25 cellular contexts compared by ENCODE assay signal in genomic region chr6:133873538-133873937, GRCh38. TPM values are rescaled to one million over a fixed set of nuclear protein-coding genes. Genes with fewer than 3 reads are reported as not detected.
DNase-seq lines count a peak whose midpoint lies in the region; ATAC-seq, FAIRE-seq and TF ChIP-seq lines count a peak whose summit lies in the region.
"Had no signal": no experiment of that assay in that cellular context is flagged by ENCODE, and none has a peak within 500 bp of the region (broad histone marks: within the 10 kb centered on the region; RNA-seq: fewer than 3 reads in every experiment).

No MANE protein-coding gene starts in this region.

- CTCF ChIA-PET in Calu3 (lab: Charles Lee): no interaction called here
- CTCF ChIA-PET in HCT116 (lab: Charles Lee): no interaction called here
- CTCF ChIA-PET in K562 (lab: Yijun Ruan, JAX; ENCODE audit: low intra/inter-chr PET ratio): no interaction called here

- no peak for TF ChIP-seq CTCF in Calu3 (IDR thresholded peaks at IDR 0.05; ENCODE audit: unreplicated experiment)
- no peak for TF ChIP-seq CTCF in HCT116 (IDR thresholded peaks at IDR 0.05 in 2 of 3, conservative IDR thresholded peaks at IDR 0.05 in 1 of 3; ENCODE audit: borderline replicate concordance in 1 of 3, insufficient read depth in 1 of 3, low read depth in 2 of 3, low read length in 2 of 3)
- TF ChIP-seq CTCF in K562 (IDR thresholded peaks at IDR 0.05 in 2 of 3, conservative IDR thresholded peaks at IDR 0.05 in 1 of 3; ENCODE audit: insufficient read depth in 2 of 3, low read depth in 1 of 3, low read length in 3 of 3): no peak

- H3K9me3 ChIP-seq in HCT116 (ENCODE audit: control insufficient read depth in 1 of 2, insufficient read depth in 1 of 2, low read depth in 1 of 2, low read length in 2 of 2) (no peaks in the 10 kb centered on the region), K562 (replicated peaks; ENCODE audit: control insufficient read depth, insufficient read depth, low read depth, low read length) (no peaks in the 10 kb centered on the region)
- H3K9me3 ChIP-seq: BE2C, BLaER1, Caco-2 had no signal

- in situ Hi-C loops in K562 (cut with MboI): no loop called here

- RAD21 ChIA-PET in HCT116 (lab: Charles Lee; ENCODE audit: low non-redundant PET in 1 of 2, low total read pairs in 2 of 2, uncharacterized antibody in 2 of 2, unreplicated experiment in 2 of 2): no interaction called here

- H3K4me1 ChIP-seq in HCT116 (ENCODE audit: control insufficient read depth in 1 of 2, insufficient read depth in 2 of 2, low read length in 2 of 2) (no peaks in the 10 kb centered on the region), K562 (replicated peaks in 1 of 2; ENCODE audit: control insufficient read depth in 2 of 2, insufficient read depth in 2 of 2, low read length in 2 of 2) (no peaks in the 10 kb centered on the region)
- H3K4me1 ChIP-seq: BE2C, BLaER1, Caco-2 had no signal

- 3% methylated on average over 5 of the region's 5 CpGs for WGBS in K562 (ENCODE audit: insufficient coverage, low coverage, missing lambda C conversion rate)

- H3K4me1 Mint-ChIP-seq in Calu3 (ENCODE audit: low read depth, unreplicated experiment): peaks cover 8% of the 10 kb centered on the region

- DNase-seq in Calu3 (no peak), HCT116 (ENCODE audit: low read depth, low spot score) (no peak), K562 (ENCODE audit: extremely low read depth in 1 of 4, low spot score in 3 of 4) (no peak), cerebellar cortex (ENCODE audit: low spot score) (no peak), NCI-H446 (lab: John Stamatoyannopoulos, UW) (no peak)
- DNase-seq: 8988T; ACHN; BE2C; Caco-2; CD4-positive, alpha-beta T cell; CD8-positive, alpha-beta T cell; DMS 273 treated with DMSO at 0.1 percent for 48 hours; DMS153; DMS53; DMS79; DND-41; EL; GDM1 had no signal

- H4K20me1 ChIP-seq in HCT116 (ENCODE audit: insufficient read depth) (no peaks in the 10 kb centered on the region), K562 (replicated peaks; ENCODE audit: control insufficient read depth, insufficient read depth, low read length) (no peaks in the 10 kb centered on the region)
- H4K20me1 ChIP-seq: BLaER1 had no signal

- H3K79me2 ChIP-seq in HCT116 (ENCODE audit: insufficient read depth, low read length) (no peaks in the 10 kb centered on the region), K562 (ENCODE audit: control insufficient read depth, insufficient read depth, low read length) (no peaks in the 10 kb centered on the region)

- no peak overlapping the region for H3K9ac ChIP-seq in HCT116 (ENCODE audit: low read length)
- H3K9ac ChIP-seq in K562 (ENCODE audit: insufficient read depth in 1 of 2, low read depth in 2 of 2, low read length in 2 of 2): no peak overlapping the region
- H3K9ac ChIP-seq: BLaER1 had no signal

- H3K9me1 ChIP-seq in K562 (ENCODE audit: control insufficient read depth, insufficient read depth, low read length): no peaks in the 10 kb centered on the region

- H3K36me3 Mint-ChIP-seq in Calu3 (ENCODE audit: insufficient read depth, unreplicated experiment): no peaks in the 10 kb centered on the region
- H3K36me3 Mint-ChIP-seq: CD8-positive, alpha-beta T cell had no signal

- H2AFZ ChIP-seq in HCT116 (ENCODE audit: low read depth, low read length, poor library complexity, severe bottlenecking): no peak overlapping the region
- no peak overlapping the region for H2AFZ ChIP-seq in K562 (ENCODE audit: low read depth, low read length)

- H3K4me2 ChIP-seq in HCT116 (ENCODE audit: low read length) (no peak overlapping the region), K562 (ENCODE audit: insufficient read depth, low read length) (no peak overlapping the region)
- H3K4me2 ChIP-seq: BLaER1 had no signal

- TF ChIP-seq RAD21 in HCT116 (IDR thresholded peaks at IDR 0.05; ENCODE audit: low read depth): no peak
- no peak for TF ChIP-seq RAD21 in K562 (CRISPR knock-in tag; conservative IDR thresholded peaks at IDR 0.05 in 1 of 2, IDR thresholded peaks at IDR 0.05 in 1 of 2)

- H3K27me3 Mint-ChIP-seq in Calu3 (ENCODE audit: unreplicated experiment): peaks cover 8% of the 10 kb centered on the region

- H3K27ac ChIP-seq in HCT116 (ENCODE audit: low read depth, low read length) (no peak overlapping the region), K562 (ENCODE audit: extremely low read depth, low read depth, low read length) (no peak overlapping the region)
- H3K27ac ChIP-seq: BLaER1, C4-2B had no signal

- H3K4me3 ChIP-seq in HCT116 (replicated peaks in 1 of 2; ENCODE audit: low read depth in 1 of 2, low read length in 2 of 2): no peak overlapping the region
- H3K4me3 ChIP-seq in K562: no peak overlapping the region
- H3K4me3 ChIP-seq: BLaER1, GM12878 had no signal

- intact Hi-C loops in Calu3 (cut with micrococcal nuclease; ENCODE audit: unreplicated experiment) (no loop called here), HCT116 (cut with micrococcal nuclease) (no loop called here), K562 (cut with micrococcal nuclease) (no loop called here)

- H3K27me3 ChIP-seq in HCT116 (ENCODE audit: insufficient read depth, low read length) (no peaks in the 10 kb centered on the region), K562 (ENCODE audit: control insufficient read depth in 2 of 2, insufficient read depth in 2 of 2, low read length in 2 of 2) (no peaks in the 10 kb centered on the region; a peak in 2 of 5 replicates)
- H3K27me3 ChIP-seq: BLaER1 had no signal

- no peak for TF ChIP-seq POLR2A in HCT116 (IDR thresholded peaks at IDR 0.05; ENCODE audit: borderline replicate concordance, extremely low read depth, insufficient read depth, insufficient read length)
- TF ChIP-seq POLR2A in K562 (conservative IDR thresholded peaks at IDR 0.05): no peak

- POLR2A ChIA-PET in HCT116 (lab: Charles Lee): no interaction called here
- POLR2A ChIA-PET in K562 (lab: Yijun Ruan, JAX): no interaction called here

- TF ChIP-seq EP300 in K562 (IDR thresholded peaks at IDR 0.05; ENCODE audit: low read length): no peak

- ATAC-seq in HCT116 (no peak), K562 (no peak)
- ATAC-seq: CD8-positive, alpha-beta T cell; GM12878 had no signal

- no peak overlapping the region for H3K4me3 Mint-ChIP-seq in Calu3 (ENCODE audit: low read depth, unreplicated experiment)
- H3K4me3 Mint-ChIP-seq: CD4-positive, alpha-beta T cell; CD8-positive, alpha-beta T cell had no signal

- FAIRE-seq in K562 (lab: Jason Lieb, UNC): no peak
- FAIRE-seq: GM12878, GM18507 had no signal

- H3K9me3 Mint-ChIP-seq in Calu3 (ENCODE audit: low read depth, unreplicated experiment): no peaks in the 10 kb centered on the region
- H3K9me3 Mint-ChIP-seq: CD4-positive, alpha-beta T cell; CD8-positive, alpha-beta T cell had no signal

- no peaks in the 10 kb centered on the region for H3K9me2 ChIP-seq in HCT116 (ENCODE audit: insufficient read depth)

- H3K36me3 ChIP-seq in HCT116 (ENCODE audit: control insufficient read depth in 1 of 2, insufficient read depth in 2 of 2, low read length in 2 of 2): no peaks in the 10 kb centered on the region
- H3K36me3 ChIP-seq in K562 (ENCODE audit: control insufficient read depth, insufficient read depth, low read length): no peaks in the 10 kb centered on the region
- H3K36me3 ChIP-seq: BE2C, BLaER1 had no signal

- H3K27ac Mint-ChIP-seq in Calu3 (ENCODE audit: unreplicated experiment): peak overlapping the region; percentile 38
- H3K27ac Mint-ChIP-seq: CD4-positive, alpha-beta T cell; CD8-positive, alpha-beta T cell had no signal

- BruUV-seq in Calu3 (replicated peaks; lab: Mats Ljungman, UMichigan): no TSS peak
- no TSS peak for BruUV-seq in HCT116 (replicated peaks; lab: Mats Ljungman, UMichigan)
- BruUV-seq in K562 (replicated peaks; lab: Mats Ljungman, UMichigan): no TSS peak

TF ChIP-seq in K562, 482 proteins besides CTCF, POLR2A, EP300 and RAD21:
- peak in 1 of 2 experiments; percentile 12; a peak in 1 of 4 replicates for TF ChIP-seq TRIM24 (IDR thresholded peaks at IDR 0.05)
- no peak for TF ChIP-seq ZNF282 (CRISPR knock-in tag; IDR thresholded peaks at IDR 0.05)
- TF ChIP-seq CEBPB (tag; IDR thresholded peaks at IDR 0.05): peak; percentile 56
- no peak for TF ChIP-seq CEBPG (CRISPR knock-in tag; IDR thresholded peaks at IDR 0.05)
- TF ChIP-seq CEBPG (tag; conservative IDR thresholded peaks at IDR 0.05 in 1 of 2, IDR thresholded peaks at IDR 0.05 in 1 of 2): peak; percentile 38 to 72; a peak in 2 of 4 replicates
TF ChIP-seq in K562: peak in this region for 3.

RNA-seq across cellular contexts. Expression of gene TCF21, which starts 15.4 kb away (rescaled TPM):
- not detected in 2 replicates for total RNA-seq in Calu3 (2022)
- total RNA-seq in HCT116 (2021; ENCODE audit: unreplicated experiment): 0.20 TPM
- polyA plus RNA-seq in HCT116 (2012): 0.01 and 0.04 TPM in 2 replicates
- not detected in 2 replicates for total RNA-seq in K562 (2011; cell fraction: chromatin; rRNA removed; ENCODE audit: low replicate concordance)
- total RNA-seq in K562 (2011; cell fraction: nucleolus; rRNA removed): not detected in 2 replicates
- not detected in 2 replicates for total RNA-seq in K562 (2011; cell fraction: nucleoplasm; rRNA removed)
- not detected in 2 replicates for total RNA-seq in K562 (2014; rRNA removed)
- not detected in 2 replicates for total RNA-seq in K562 (2014; rRNA removed; fragmentation: Illumina TruSeq; extraction: Trizol)
- total RNA-seq in K562 (2015; rRNA removed; fragmentation: Illumina TruSeq; extraction: Trizol): not detected in 2 replicates
- total RNA-seq in K562 (2021): not detected in 2 replicates
- not detected in 2 replicates for polyA plus RNA-seq in K562 (2011; rRNA removed)
- not detected in 2 replicates for polyA plus RNA-seq in K562 (2011; cell fraction: cytosol; rRNA removed)
- polyA plus RNA-seq in K562 (2011; cell fraction: nucleus; rRNA removed): not detected in 2 replicates
- polyA plus RNA-seq in K562 (2012): not detected in 2 replicates
- not detected in 2 replicates for polyA plus RNA-seq in K562 (2014; fragmentation: Illumina TruSeq; extraction: Trizol)
- not detected for polyA plus RNA-seq in K562 (2014; fragmentation: Nextera tagmentation; extraction: Ambion mirVana)
- polyA plus RNA-seq in K562 (2014; rRNA removed): not detected in 2 replicates
- not detected in 2 replicates for polyA minus RNA-seq in K562 (2011; rRNA and poly(A)+ RNA removed)
- polyA minus RNA-seq in K562 (2011; cell fraction: cytosol; rRNA and poly(A)+ RNA removed): not detected in 2 replicates
- not detected in 2 replicates for polyA minus RNA-seq in K562 (2011; cell fraction: nucleus; rRNA and poly(A)+ RNA removed)
- total RNA-seq: A673; Caco-2; CD4-positive, alpha-beta T cell; CD8-positive, alpha-beta T cell; Daoy; G401 had no signal
- polyA plus RNA-seq: GM12878 had no signal
